Comparison of ENCODE assay signal across 8 cellular contexts in the genomic region with DNA sequence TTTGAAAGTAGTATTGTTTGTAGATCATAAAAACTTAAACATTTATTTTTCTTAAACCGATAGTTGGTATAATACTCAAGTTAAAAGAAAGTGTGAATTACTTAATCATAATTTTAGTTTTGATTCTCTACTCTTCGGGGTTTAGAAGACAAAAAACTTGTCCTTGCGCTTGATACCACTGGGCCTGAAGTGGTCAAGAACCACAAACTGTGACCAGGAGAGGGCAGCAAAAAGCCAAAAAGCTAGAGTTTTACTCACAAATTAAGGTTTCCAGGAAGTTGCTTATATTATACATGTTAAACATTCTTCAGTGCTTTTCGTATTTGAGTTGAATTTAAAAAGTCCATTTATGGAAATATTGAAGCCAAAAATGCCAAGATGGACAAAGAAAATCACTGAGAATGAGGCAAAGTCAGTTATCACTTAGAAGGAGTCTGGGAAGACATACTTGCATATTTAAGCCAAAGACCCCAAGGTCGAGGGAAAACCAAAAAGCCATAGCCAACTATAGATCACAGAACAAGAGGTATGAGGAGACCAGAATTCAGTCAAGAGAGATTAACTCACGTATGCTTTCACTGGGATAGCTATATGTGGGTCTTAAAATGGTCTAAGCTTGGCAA. TPM values are rescaled to one million over a fixed set of nuclear protein-coding genes. Genes with fewer than 3 reads are reported as not detected.
DNase-seq lines count a peak whose midpoint lies in the region; ATAC-seq lines count a peak whose summit lies in the region.

No MANE protein-coding gene starts in this region.

- in situ Hi-C loops in Caki2 (cut with HindIII; ENCODE audit: low pct_unique_long_range_greater_than_20kb, low sequenced_read_pairs) (no loop called here), SK-MEL-5 (cut with HindIII; ENCODE audit: low pct_unique_long_range_greater_than_20kb, low sequenced_read_pairs) (no loop called here)

- H3K36me3 ChIP-seq in H7 (replicated peaks; ENCODE audit: control insufficient read depth, insufficient read depth, low read length): no peaks in the 10 kb centered on the region

- ATAC-seq in HG02610 (IDR thresholded peaks at IDR 0.05; ENCODE audit: unreplicated experiment) (no peak), HG03342 (IDR thresholded peaks at IDR 0.05; ENCODE audit: unreplicated experiment) (no peak)

- H3K27me3 ChIP-seq in H7 (ENCODE audit: control insufficient read depth, insufficient read depth, low read length): no peaks in the 10 kb centered on the region

- no peak overlapping the region for H3K4me3 ChIP-seq in H7 (ENCODE audit: insufficient read depth, low read depth, low read length)

- DNase-seq in Caki2 (ENCODE audit: low read depth): peak; percentile 21
- DNase-seq in H7: peak; percentile 16
- peak; percentile 64 for DNase-seq in SK-MEL-5 (ENCODE audit: low read depth, low spot score)
- peak; percentile 33 for DNase-seq in fibroblast of gingiva (ENCODE audit: low read depth)
- peak; percentile 12 for DNase-seq in stimulated activated CD4-positive, alpha-beta T cell treated with anti-CD3 and anti-CD28 coated beads, Interleukin-4, amount 100 ng/mL, for 24 hours
- DNase-seq in NCI-H774 (lab: John Stamatoyannopoulos, UW): no peak

RNA-seq across cellular contexts. Expression of a gene that starts 34.2 kb away (rescaled TPM):
- total RNA-seq in Caki2 (2014; rRNA removed; shearing (Covaris generic); ENCODE audit: low replicate concordance): 2.0 and 2.9 TPM in 2 replicates
- 4.7 and 11.1 TPM in 2 replicates for total RNA-seq in H7 (2014; rRNA removed; shearing (Covaris generic))
- 6.5 and 9.6 TPM in 2 replicates for total RNA-seq in SK-MEL-5 (2014; rRNA removed; shearing (Covaris generic))
- polyA plus RNA-seq in SK-MEL-5 (2015; cell fraction: cytosol; rRNA removed): 4.5 and 4.8 TPM in 2 replicates
- 12.0 and 22.0 TPM in 2 replicates for polyA plus RNA-seq in SK-MEL-5 (2015; cell fraction: nucleus; rRNA removed)

RNA-seq across cellular contexts. Expression of a gene that starts 34.5 kb away (rescaled TPM):
- total RNA-seq in Caki2 (2014; rRNA removed; shearing (Covaris generic); ENCODE audit: low replicate concordance): 47.5 and 50.4 TPM in 2 replicates
- total RNA-seq in H7 (2014; rRNA removed; shearing (Covaris generic)): 53.8 and 79.9 TPM in 2 replicates
- total RNA-seq in SK-MEL-5 (2014; rRNA removed; shearing (Covaris generic)): 48.6 and 51.5 TPM in 2 replicates
- polyA plus RNA-seq in SK-MEL-5 (2015; cell fraction: cytosol; rRNA removed): 20.9 and 28.0 TPM in 2 replicates
- 75.0 and 89.5 TPM in 2 replicates for polyA plus RNA-seq in SK-MEL-5 (2015; cell fraction: nucleus; rRNA removed)

RNA-seq across cellular contexts. Expression of a gene that starts 35.7 kb away (rescaled TPM):
- 57.6 and 70.7 TPM in 2 replicates for total RNA-seq in Caki2 (2014; rRNA removed; shearing (Covaris generic); ENCODE audit: low replicate concordance)
- total RNA-seq in H7 (2014; rRNA removed; shearing (Covaris generic)): 170 and 234 TPM in 2 replicates
- total RNA-seq in SK-MEL-5 (2014; rRNA removed; shearing (Covaris generic)): 79.5 and 79.8 TPM in 2 replicates
- polyA plus RNA-seq in SK-MEL-5 (2015; cell fraction: cytosol; rRNA removed): 64.9 and 71.8 TPM in 2 replicates
- polyA plus RNA-seq in SK-MEL-5 (2015; cell fraction: nucleus; rRNA removed): 20.0 and 22.5 TPM in 2 replicates
